Comparison of ENCODE assay signal across 11 cellular contexts in the genomic region with DNA sequence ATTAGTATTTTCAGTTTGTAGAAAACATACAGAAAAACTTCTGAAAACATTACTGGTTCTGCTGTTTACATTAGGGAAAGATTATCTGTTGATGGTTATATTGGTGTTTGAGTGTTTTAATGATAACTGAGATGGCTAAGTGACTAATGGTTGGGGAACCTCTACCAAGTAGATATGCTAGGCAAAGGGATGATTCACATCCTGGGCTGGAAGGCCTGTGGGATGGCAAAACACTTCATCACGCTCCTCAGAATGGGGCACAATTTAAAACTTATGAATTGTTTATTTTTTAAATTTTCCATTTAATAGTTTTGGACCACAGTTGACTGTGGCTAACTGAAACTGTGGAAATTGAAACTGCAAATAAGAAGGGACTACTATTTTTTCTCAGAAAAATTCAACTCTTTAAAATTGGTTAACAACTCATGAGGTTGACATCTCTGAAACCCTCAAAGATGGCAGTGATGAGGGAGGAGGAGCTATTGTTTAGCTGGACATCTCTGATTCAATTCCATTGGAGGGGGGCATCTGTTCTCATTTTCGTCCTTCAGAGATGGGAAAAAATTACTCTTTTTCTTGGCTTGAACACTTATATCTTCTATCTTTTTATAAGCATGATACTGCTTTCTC. TPM values are rescaled to one million over a fixed set of nuclear protein-coding genes. Genes with fewer than 3 reads are reported as not detected.
DNase-seq lines count a peak whose midpoint lies in the region; ATAC-seq and TF ChIP-seq lines count a peak whose summit lies in the region.
"Had no signal": no experiment of that assay in that cellular context is flagged by ENCODE, and none has a peak within 500 bp of the region (broad histone marks: within the 10 kb centered on the region; RNA-seq: fewer than 3 reads in every experiment).

No MANE protein-coding gene starts in this region.

- no peaks in the 10 kb centered on the region for H3K36me3 ChIP-seq in CD8-positive, alpha-beta memory T cell (ENCODE audit: insufficient read depth, low read length)
- H3K36me3 ChIP-seq in GM23338 (ENCODE audit: insufficient read depth) = no peaks in the 10 kb centered on the region

- TF ChIP-seq CTCF in HFFc6 (IDR thresholded peaks at IDR 0.05) = no peak
- TF ChIP-seq CTCF in GM23338 (conservative IDR thresholded peaks at IDR 0.05; ENCODE audit: low read depth in 2 of 2) = no peak

- no peaks in the 10 kb centered on the region for H3K79me2 ChIP-seq in GM23338 (replicated peaks; ENCODE audit: insufficient read depth)

- CTCF ChIA-PET in CD8-positive, alpha-beta memory T cell (lab: Charles Lee) = interaction anchor here (1.7 kb wide), 1 partner anchor 27 kb away, joined by 5 read pairs; no protein-coding TSS in a partner anchor

- no peak overlapping the region for H3K4me2 ChIP-seq in GM23338

- no peaks in the 10 kb centered on the region for H3K27me3 ChIP-seq in CD8-positive, alpha-beta memory T cell (ENCODE audit: insufficient read depth, low read length, poor library complexity, severe bottlenecking)
- H3K27me3 ChIP-seq in GM23338 (ENCODE audit: insufficient read depth) = no peaks in the 10 kb centered on the region

- peaks cover 4% of the 10 kb centered on the region for H3K4me1 ChIP-seq in CD8-positive, alpha-beta memory T cell (ENCODE audit: insufficient read depth, low read length)
- H3K4me1 ChIP-seq in GM23338 (ENCODE audit: insufficient read depth) = 0 out of 2 replicates have a peak, but pooled peaks cover 3% of the 10 kb centered on the region

- no peaks in the 10 kb centered on the region for H4K20me1 ChIP-seq in GM23338 (replicated peaks; ENCODE audit: insufficient read depth)

- no peak overlapping the region for H3K4me3 ChIP-seq in CD8-positive, alpha-beta memory T cell (ENCODE audit: low read length)
- no peak overlapping the region for H3K4me3 ChIP-seq in GM23338

- no peaks in the 10 kb centered on the region for H3K9me3 Mint-ChIP-seq in HFFc6
- H3K9me3 Mint-ChIP-seq in activated naive CD8-positive, alpha-beta T cell treated with anti-CD3 and anti-CD28 coated beads, Interleukin-2, amount 10 ng/mL, durations not matched to agents 7 days and 5 days = no peaks in the 10 kb centered on the region
- H3K9me3 Mint-ChIP-seq in CD8-positive, alpha-beta memory T cell = no peaks in the 10 kb centered on the region
- H3K9me3 Mint-ChIP-seq in GM23338 = no peaks in the 10 kb centered on the region

- H3K9me2 ChIP-seq in GM23338 (ENCODE audit: insufficient read depth) = no peaks in the 10 kb centered on the region; the same call in 1 of the 2 replicates

- H3K27ac Mint-ChIP-seq in HFFc6 (peak overlapping the region; percentile 84), GM23338 (no peak overlapping the region)
- H3K27ac Mint-ChIP-seq in activated naive CD8-positive, alpha-beta T cell treated with anti-CD3 and anti-CD28 coated beads, Interleukin-2, amount 10 ng/mL, durations not matched to agents 7 days and 5 days = peak overlapping the region; percentile 59
- peak overlapping the region in 4 of 8 donors; percentile 19 to 73 (median 50) for H3K27ac Mint-ChIP-seq in CD8-positive, alpha-beta memory T cell

- no peaks in the 10 kb centered on the region for H3K9me3 ChIP-seq in CD8-positive, alpha-beta memory T cell (ENCODE audit: low read length)

- POLR2A ChIA-PET in activated naive CD8-positive, alpha-beta T cell treated with anti-CD3 and anti-CD28 coated beads, Interleukin-2, amount 10 ng/mL, durations not matched to agents 7 days and 5 days (lab: Charles Lee) = interaction anchor here (1.8 kb wide), 1 partner anchor 23 kb away, joined by 6 read pairs; no protein-coding TSS in a partner anchor
- POLR2A ChIA-PET in CD8-positive, alpha-beta memory T cell (lab: Charles Lee) = no interaction called here

- no peak overlapping the region for H2AFZ ChIP-seq in GM23338

- H3F3A ChIP-seq in GM23338 (replicated peaks; ENCODE audit: low read depth) = no peaks in the 10 kb centered on the region

- H3K4me1 Mint-ChIP-seq in HFFc6 (ENCODE audit: low read depth) (peaks cover 67% of the 10 kb centered on the region), GM23338 (peaks cover 12% of the 10 kb centered on the region; the same call in 2 of the 3 replicates)
- peaks cover 52% of the 10 kb centered on the region for H3K4me1 Mint-ChIP-seq in activated naive CD8-positive, alpha-beta T cell treated with anti-CD3 and anti-CD28 coated beads, Interleukin-2, amount 10 ng/mL, durations not matched to agents 7 days and 5 days
- H3K4me1 Mint-ChIP-seq in CD8-positive, alpha-beta memory T cell = peaks cover 54 to 70% (median 66%) of the 10 kb centered on the region in 3 donors

- peak overlapping the region; percentile 69 for H3K4me3 Mint-ChIP-seq in HFFc6
- H3K4me3 Mint-ChIP-seq in activated naive CD8-positive, alpha-beta T cell treated with anti-CD3 and anti-CD28 coated beads, Interleukin-2, amount 10 ng/mL, durations not matched to agents 7 days and 5 days = peak overlapping the region; percentile 42
- peak overlapping the region in 1 of 7 donors; percentile 56 for H3K4me3 Mint-ChIP-seq in CD8-positive, alpha-beta memory T cell
- H3K4me3 Mint-ChIP-seq in GM23338 = no peak overlapping the region

- peak; percentile 46 for ATAC-seq in activated naive CD8-positive, alpha-beta T cell treated with anti-CD3 and anti-CD28 coated beads, Interleukin-2, amount 10 ng/mL, durations not matched to agents 7 days and 5 days (ENCODE audit: low read depth)
- ATAC-seq in GM19328 (IDR thresholded peaks at IDR 0.05; ENCODE audit: unreplicated experiment) (no peak), GM23338 (no peak)

- H3K27me3 Mint-ChIP-seq in HFFc6 (ENCODE audit: insufficient read depth) (no peaks in the 10 kb centered on the region), GM23338 (ENCODE audit: insufficient read depth, low read depth, poor library complexity) (no peaks in the 10 kb centered on the region)
- no peaks in the 10 kb centered on the region for H3K27me3 Mint-ChIP-seq in activated naive CD8-positive, alpha-beta T cell treated with anti-CD3 and anti-CD28 coated beads, Interleukin-2, amount 10 ng/mL, durations not matched to agents 7 days and 5 days
- H3K27me3 Mint-ChIP-seq in CD8-positive, alpha-beta memory T cell = no peaks in the 10 kb centered on the region

- H3K27ac ChIP-seq in CD8-positive, alpha-beta memory T cell (ENCODE audit: low read depth, low read length) = no peak overlapping the region
- no peak overlapping the region for H3K27ac ChIP-seq in GM23338 (ENCODE audit: low read depth)

- H3K36me3 Mint-ChIP-seq in HFFc6 (ENCODE audit: low read depth) (no peaks in the 10 kb centered on the region), GM23338 (ENCODE audit: low read depth) (no peaks in the 10 kb centered on the region)
- H3K36me3 Mint-ChIP-seq in activated naive CD8-positive, alpha-beta T cell treated with anti-CD3 and anti-CD28 coated beads, Interleukin-2, amount 10 ng/mL, durations not matched to agents 7 days and 5 days = peaks cover 10% of the 10 kb centered on the region
- H3K36me3 Mint-ChIP-seq in CD8-positive, alpha-beta memory T cell = peaks cover 0 to 6% (median 0%) of the 10 kb centered on the region in 3 donors

- DNase-seq in AG20443 (ENCODE audit: low spot score) = peak; percentile 64
- peak; percentile 92 for DNase-seq in HFFc6
- no peak for DNase-seq in activated naive CD8-positive, alpha-beta T cell treated with anti-CD3 and anti-CD28 coated beads, Interleukin-2, amount 10 ng/mL, durations not matched to agents 7 days and 5 days
- peak; percentile 84 for DNase-seq in kidney tubule cell (ENCODE audit: low spot score)
- no peak for DNase-seq in CD8-positive, alpha-beta memory T cell
- no peak for DNase-seq in SIG-M5 treated with dmso at 0.1 percent for 504 hours (lab: John Stamatoyannopoulos, UW; ENCODE audit: unreplicated experiment)
- DNase-seq in GM23338 (ENCODE audit: low spot score) = no peak
- DNase-seq: GDM1, NCI-H1105 treated with DMSO at 0.1 percent for 48 hours, nucleus accumbens had no signal

TF ChIP-seq in GM23338, 12 proteins besides CTCF, POLR2A, EP300 and RAD21:
- TF ChIP-seq POLR2AphosphoS5 (IDR thresholded peaks at IDR 0.05; ENCODE audit: low read depth) = no peak
- no peak for TF ChIP-seq ZNF331 (CRISPR knock-in tag; IDR thresholded peaks at IDR 0.05; ENCODE audit: low read depth)
- no peak for TF ChIP-seq JUNB (IDR thresholded peaks at IDR 0.05; ENCODE audit: unreplicated experiment)
- TF ChIP-seq CREB1 (CRISPR knock-in tag; IDR thresholded peaks at IDR 0.05; ENCODE audit: low read depth) = no peak
- no peak for TF ChIP-seq EZH2phosphoT487 (IDR thresholded peaks at IDR 0.05; ENCODE audit: unreplicated experiment)
- no peak for TF ChIP-seq ZNF114 (CRISPR knock-in tag; IDR thresholded peaks at IDR 0.05)

RNA-seq across cellular contexts. Expression of a gene that starts 21.2 kb away (rescaled TPM):
- total RNA-seq in HFFc6 (2021; fragmentation: NEBNext Ultra II Directional; extraction: Animal tissue kit (Norgen Biotek cat#: 25700)) = 1 to 10 TPM; 1.4 to 3.9 (median 1.8) TPM
- total RNA-seq in activated naive CD8-positive, alpha-beta T cell treated with anti-CD3 and anti-CD28 coated beads, Interleukin-2, amount 10 ng/mL, durations not matched to agents 7 days and 5 days = 10 to 100 TPM; 15.3 TPM
- 10 to 100 TPM; 10.2 to 10.6 TPM for total RNA-seq in CD8-positive, alpha-beta memory T cell
- polyA plus RNA-seq in CD8-positive, alpha-beta memory T cell = 2.8 TPM
- 2.0 and 3.2 TPM in 2 replicates for total RNA-seq in GM23338 (2014; rRNA removed; shearing (Covaris generic))
- 0.68 and 0.87 TPM in 2 replicates for polyA plus RNA-seq in GM23338 (2016; fragmentation: Nextera tagmentation; extraction: Ambion mirVana)

Comparison
In these comparisons a context has a peak if more than half of its experiments do, and no peak if none do; other contexts are left out.
1. DNase-seq: peak in AG20443 (single experiment), HFFc6 (single experiment) and kidney tubule cell (single experiment); none in activated naive CD8-positive, alpha-beta T cell treated with anti-CD3 and anti-CD28 coated beads, Interleukin-2, amount 10 ng/mL, durations not matched to agents 7 days and 5 days (single experiment), CD8-positive, alpha-beta memory T cell (0 of 5), SIG-M5 treated with dmso at 0.1 percent for 504 hours (single experiment) and GM23338 (single experiment).